ENCODE assay signal across 24 cellular contexts in genomic region chr12:93855265-93855664, GRCh38.
DNase-seq lines count a peak whose midpoint lies in the region; ATAC-seq, FAIRE-seq and TF ChIP-seq lines count a peak whose summit lies in the region.
"Had no signal": no experiment of that assay in that cellular context is flagged by ENCODE, and none has a peak within 500 bp of the region (broad histone marks: within the 10 kb centered on the region; RNA-seq: fewer than 3 reads in every experiment).

No MANE protein-coding gene starts in this region.

- DNase-seq in cardiac muscle cell (ENCODE audit: low read depth in 1 of 2, low spot score in 1 of 2), result no peak
- no peak for DNase-seq in heart left ventricle
- DNase-seq in NOMO-1 treated with dmso at 0.1 percent for 144 hours (lab: John Stamatoyannopoulos, UW; ENCODE audit: unreplicated experiment), result peak; percentile 70
- no peak for DNase-seq in GM12878 (ENCODE audit: low read depth, low spot score)
- no peak for DNase-seq in breast epithelium (ENCODE audit: low spot score in 2 of 2)
- DNase-seq in effector CD4-positive, alpha-beta T cell, result no peak
- no peak for DNase-seq in NCI-H2227 (lab: John Stamatoyannopoulos, UW; ENCODE audit: unreplicated experiment)
- DNase-seq: CD4-positive, alpha-beta T cell; H9; KG1; MM.1S; NCI-H1105; NCI-H146; NCI-H2029; NCI-H446 treated with DMSO at 0.1 percent for 48 hours; NCI-H526; NCI-H82; NK-92 treated with Interleukin-12 subunit alpha and Interleukin-12 subunit beta, amount 100 ng/mL, for 24 hours; PC-3; SJCRH30 had no signal

- H3K27ac ChIP-seq in cardiac muscle cell, result peak overlapping the region; percentile 26
- no peak overlapping the region for H3K27ac ChIP-seq in heart left ventricle
- H3K27ac ChIP-seq in GM12878 (ENCODE audit: control insufficient read depth, insufficient read depth), result no peak overlapping the region
- no peak overlapping the region for H3K27ac ChIP-seq in breast epithelium
- H3K27ac ChIP-seq: SJCRH30 had no signal

- FAIRE-seq in GM12878 (lab: Jason Lieb, UNC), result no peak
- FAIRE-seq: D721Med had no signal

- H3K4me1 ChIP-seq in cardiac muscle cell (ENCODE audit: low read depth), result peaks cover 39% of the 10 kb centered on the region
- H3K4me1 ChIP-seq in heart left ventricle, result peaks cover 0 to 29% (median 10%) of the 10 kb centered on the region in 12 donors
- no peaks in the 10 kb centered on the region for H3K4me1 ChIP-seq in GM12878 (ENCODE audit: control insufficient read depth, insufficient read depth, low read length)
- H3K4me1 ChIP-seq in breast epithelium, result no peaks in the 10 kb centered on the region
- H3K4me1 ChIP-seq: SJCRH30 had no signal

- H3K79me2 ChIP-seq in GM12878 (ENCODE audit: control insufficient read depth, insufficient read depth, low read length), result no peaks in the 10 kb centered on the region

- no peak overlapping the region for H2AFZ ChIP-seq in GM12878 (ENCODE audit: control insufficient read depth, low read depth, low read length)
- H2AFZ ChIP-seq: GM23338 had no signal

- ATAC-seq in heart left ventricle, result no peak
- ATAC-seq in GM12878, result no peak
- ATAC-seq: PC-3, Right ventricle myocardium inferior, SK-N-SH treated with all-trans-retinoic acid at 6 μM for 48 hours had no signal

- RAD21 ChIA-PET in GM12878 (lab: Charles Lee; ENCODE audit: unreplicated experiment), result no interaction called here

- CTCF ChIA-PET in GM12878 (lab: Yijun Ruan, JAX), result no interaction called here

- POLR2A ChIA-PET in GM12878 (lab: Charles Lee), result no interaction called here

- H3K27me3 ChIP-seq in cardiac muscle cell (no peaks in the 10 kb centered on the region), heart left ventricle (no peaks in the 10 kb centered on the region), GM12878 (replicated peaks in 1 of 2; ENCODE audit: control insufficient read depth in 2 of 2, insufficient read depth in 2 of 2, low read length in 1 of 2) (no peaks in the 10 kb centered on the region), breast epithelium (no peaks in the 10 kb centered on the region)
- H3K27me3 ChIP-seq: SJCRH30 had no signal

- no peak for TF ChIP-seq RAD21 in GM12878 (IDR thresholded peaks at IDR 0.05; ENCODE audit: insufficient read depth, low read depth, low read length)

- intact Hi-C loops in heart left ventricle (cut with DNase I), result no loop called here
- intact Hi-C loops in GM12878 (cut with micrococcal nuclease; ENCODE audit: unreplicated experiment), result no loop called here
- intact Hi-C loops in breast epithelium (cut with DNase I; ENCODE audit: low total_unique reads), result no loop called here

- in situ Hi-C loops in GM12878 (cut with MboI), result no loop called here

- no peaks in the 10 kb centered on the region for H3K9me3 ChIP-seq in cardiac muscle cell (ENCODE audit: low read depth)
- no peaks in the 10 kb centered on the region for H3K9me3 ChIP-seq in heart left ventricle
- no peaks in the 10 kb centered on the region for H3K9me3 ChIP-seq in GM12878 (replicated peaks; ENCODE audit: control insufficient read depth, insufficient read depth, low read length)
- H3K9me3 ChIP-seq in breast epithelium, result no peaks in the 10 kb centered on the region
- H3K9me3 ChIP-seq: SJCRH30 had no signal

- H3K4me2 ChIP-seq in GM12878 (ENCODE audit: control insufficient read depth, insufficient read depth), result no peak overlapping the region
- H3K4me2 ChIP-seq: GM23338 had no signal

- BruUV-seq in GM12878 (replicated peaks; lab: Mats Ljungman, UMichigan), result no TSS peak

- no peak for TF ChIP-seq CTCF in cardiac muscle cell (IDR thresholded peaks at IDR 0.05; ENCODE audit: low read depth, low read length)
- no peak for TF ChIP-seq CTCF in heart left ventricle (IDR thresholded peaks at IDR 0.05)
- TF ChIP-seq CTCF in GM12878 (IDR thresholded peaks at IDR 0.05 in 2 of 3, conservative IDR thresholded peaks at IDR 0.05 in 1 of 3; ENCODE audit: control insufficient read depth in 2 of 3, extremely low read depth in 1 of 3, insufficient read depth in 1 of 3, low read depth in 3 of 3, low read length in 3 of 3), result no peak
- TF ChIP-seq CTCF in breast epithelium (IDR thresholded peaks at IDR 0.05), result no peak

- H3K36me3 ChIP-seq in cardiac muscle cell, result no peaks in the 10 kb centered on the region
- peaks cover 0 to 1% (median 0%) of the 10 kb centered on the region in 9 donors for H3K36me3 ChIP-seq in heart left ventricle
- no peaks in the 10 kb centered on the region for H3K36me3 ChIP-seq in GM12878 (ENCODE audit: control insufficient read depth in 2 of 2, insufficient read depth in 2 of 2, low read length in 1 of 2)
- H3K36me3 ChIP-seq in breast epithelium, result no peaks in the 10 kb centered on the region
- H3K36me3 ChIP-seq: SJCRH30 had no signal

- TF ChIP-seq EP300 in GM12878 (IDR thresholded peaks at IDR 0.05; ENCODE audit: borderline replicate concordance in 1 of 2, control insufficient read depth in 1 of 2, low read depth in 2 of 2, low read length in 2 of 2), result no peak

- H4K20me1 ChIP-seq in GM12878 (ENCODE audit: control insufficient read depth, insufficient read depth), result no peaks in the 10 kb centered on the region

- WGBS in heart left ventricle, 4 donors, result 88 to 95% (median 92%) methylated on average over 4 of the region's 4 CpGs
- WGBS in GM12878 (ENCODE audit: insufficient coverage, insufficient replicate concordance, low lambda C conversion rate, missing lambda C conversion rate), result 68% methylated on average over 4 of the region's 4 CpGs

- H3K4me3 ChIP-seq in cardiac muscle cell (no peak overlapping the region), heart left ventricle (no peak overlapping the region), GM12878 (no peak overlapping the region), breast epithelium (no peak overlapping the region)
- H3K4me3 ChIP-seq: GM23338, SJCRH30 had no signal

- TF ChIP-seq POLR2A in heart left ventricle (IDR thresholded peaks at IDR 0.05) (no peak), GM12878 (IDR thresholded peaks at IDR 0.05; ENCODE audit: low read depth, low read length) (no peak), breast epithelium (IDR thresholded peaks at IDR 0.05) (no peak)

- SMC1A ChIA-PET in GM12878 (lab: Charles Lee; ENCODE audit: uncharacterized antibody, unreplicated experiment), result interaction anchor here (0.6 kb wide), 1 partner anchor 287 kb away, joined by 4 read pairs; no protein-coding TSS in a partner anchor

- H3K9ac ChIP-seq in GM12878 (ENCODE audit: control insufficient read depth, insufficient read depth, low read length), result no peak overlapping the region

TF ChIP-seq in GM12878, 131 proteins besides CTCF, POLR2A, EP300 and RAD21:
- TF ChIP-seq PML (IDR thresholded peaks at IDR 0.05; ENCODE audit: low read length) (no peak), SPI1 (IDR thresholded peaks at IDR 0.05; ENCODE audit: borderline replicate concordance, insufficient read depth, low read depth, low read length) (peak; percentile 49; the same call in 1 of the 2 replicates)
TF ChIP-seq in GM12878: peak in this region for 1.
